Comparison of ENCODE assay signal across 34 cellular contexts in genomic region chr10:64630534-64630933, GRCh38.
"Had no signal": no experiment of that assay in that cellular context is flagged by ENCODE, and none has a peak within 500 bp of the region (broad histone marks: within the 10 kb centered on the region; RNA-seq: fewer than 3 reads in every experiment).

No MANE protein-coding gene starts in this region.

- H3K9me3 Mint-ChIP-seq: activated T-helper 1 cell treated with anti-CD3 and anti-CD28 coated beads, Interleukin-12 subunit alpha, Interleukin-12 subunit beta, Interleukin-2, Interleukin-4 antibody, amounts not matched to agents 30 ng/mL and 10 ng/mL and 1 ng/mL, durations not matched to agents 14 hours and 24 hours and 36 hours had no signal

- H3K36me3 Mint-ChIP-seq: activated CD4-positive, alpha-beta memory T cell treated with anti-CD3 and anti-CD28 coated beads for 36 hours; activated naive CD4-positive, alpha-beta T cell treated with anti-CD3 and anti-CD28 coated beads, Interleukin-2, amount 10 ng/mL, durations not matched to agents 7 days and 5 days; activated naive CD8-positive, alpha-beta T cell had no signal

- ATAC-seq: activated CD4-positive, alpha-beta T cell treated with anti-CD3 and anti-CD28 coated beads for 36 hours; activated T-cell treated with anti-CD3 and anti-CD28 coated beads, Interleukin-2, amount 50 U/mL, for 4 hours; Right ventricle myocardium inferior had no signal

- H3K27me3 Mint-ChIP-seq: activated CD4-positive, alpha-beta memory T cell treated with anti-CD3 and anti-CD28 coated beads for 36 hours; activated CD4-positive, alpha-beta T cell treated with anti-CD3 and anti-CD28 coated beads for 36 hours; activated CD4-positive, alpha-beta T cell treated with anti-CD3 and anti-CD28 coated beads, Interleukin-2, amount 10 ng/mL, durations not matched to agents 7 days and 5 days; activated naive CD4-positive, alpha-beta T cell treated with anti-CD3 and anti-CD28 coated beads, Interleukin-2, amount 10 ng/mL, durations not matched to agents 7 days and 5 days; activated naive CD8-positive, alpha-beta T cell had no signal

- H3K27me3 ChIP-seq: brain microvascular endothelial cell had no signal

- H3K4me1 Mint-ChIP-seq: activated CD4-positive, alpha-beta T cell treated with anti-CD3 and anti-CD28 coated beads for 36 hours; activated CD4-positive, alpha-beta T cell treated with anti-CD3 and anti-CD28 coated beads, Interleukin-2, amount 10 ng/mL, durations not matched to agents 7 days and 5 days; activated naive CD4-positive, alpha-beta T cell treated with anti-CD3 and anti-CD28 coated beads, Interleukin-2, amount 10 ng/mL, durations not matched to agents 7 days and 5 days had no signal

- DNase-seq: activated CD4-positive, alpha-beta memory T cell treated with anti-CD3 and anti-CD28 coated beads for 36 hours; activated CD4-positive, alpha-beta T cell treated with anti-CD3 and anti-CD28 coated beads for 36 hours; activated CD4-positive, alpha-beta T cell treated with anti-CD3 and anti-CD28 coated beads, Interleukin-2, amount 10 ng/mL, durations not matched to agents 7 days and 5 days; activated CD8-positive, alpha-beta memory T cell treated with anti-CD3 and anti-CD28 coated beads, Interleukin-2, amount 50 U/mL, for 4 hours; activated effector memory CD4-positive, alpha-beta T cell treated with Interleukin-2 at 50 U/mL for 16 hours; activated naive CD4-positive, alpha-beta T cell treated with anti-CD3 and anti-CD28 coated beads, Interleukin-2, amount 10 ng/mL, durations not matched to agents 7 days and 5 days; activated T-cell treated with anti-CD3 and anti-CD28 coated beads for 4 hours; activated T-cell treated with anti-CD3 and anti-CD28 coated beads, Interleukin-2, amount 50 U/mL, for 4 hours; amniotic stem cell; aorta; brain microvascular endothelial cell; central memory CD4-positive, alpha-beta T cell; MM.1S; MV-4-11; NCI-H1092; NCI-H1436 treated with DMSO at 0.1 percent for 48 hours; NCI-H1694 treated with DMSO at 0.1 percent for 48 hours; NCI-H2029; NCI-H2107; NCI-H226; NCI-H446 treated with DMSO at 0.1 percent for 48 hours; NCI-H526 treated with DMSO at 0.1 percent for 48 hours; NCI-H774; PC-9; SIG-M5; SW 1271; T-helper 1 cell; T-helper 2 cell; T-helper 9 cell had no signal

- H3K4me3 Mint-ChIP-seq: activated CD4-positive, alpha-beta memory T cell treated with anti-CD3 and anti-CD28 coated beads for 36 hours; activated CD4-positive, alpha-beta T cell treated with anti-CD3 and anti-CD28 coated beads for 36 hours; activated CD4-positive, alpha-beta T cell treated with anti-CD3 and anti-CD28 coated beads, Interleukin-2, amount 10 ng/mL, durations not matched to agents 7 days and 5 days; activated naive CD4-positive, alpha-beta T cell treated with anti-CD3 and anti-CD28 coated beads, Interleukin-2, amount 10 ng/mL, durations not matched to agents 7 days and 5 days; activated naive CD8-positive, alpha-beta T cell; activated T-cell treated with anti-CD3 and anti-CD28 coated beads, Interleukin-2, amount 50 U/mL, for 4 hours; activated T-helper 1 cell treated with anti-CD3 and anti-CD28 coated beads, Interleukin-12 subunit alpha, Interleukin-12 subunit beta, Interleukin-2, Interleukin-4 antibody, amounts not matched to agents 30 ng/mL and 10 ng/mL and 1 ng/mL, durations not matched to agents 14 hours and 24 hours and 36 hours had no signal

- H3K27ac ChIP-seq: brain microvascular endothelial cell, KMS-11, PC-9, RWPE1 had no signal

- H3K4me3 ChIP-seq: PC-9 had no signal

- H3K27ac Mint-ChIP-seq: activated CD4-positive, alpha-beta memory T cell treated with anti-CD3 and anti-CD28 coated beads for 36 hours; activated CD4-positive, alpha-beta T cell treated with anti-CD3 and anti-CD28 coated beads for 36 hours; activated CD4-positive, alpha-beta T cell treated with anti-CD3 and anti-CD28 coated beads, Interleukin-2, amount 10 ng/mL, durations not matched to agents 7 days and 5 days; activated naive CD4-positive, alpha-beta T cell treated with anti-CD3 and anti-CD28 coated beads, Interleukin-2, amount 10 ng/mL, durations not matched to agents 7 days and 5 days; activated naive CD8-positive, alpha-beta T cell; activated T-helper 1 cell treated with anti-CD3 and anti-CD28 coated beads, Interleukin-12 subunit alpha, Interleukin-12 subunit beta, Interleukin-2, Interleukin-4 antibody, amounts not matched to agents 30 ng/mL and 10 ng/mL and 1 ng/mL, durations not matched to agents 14 hours and 24 hours and 36 hours had no signal

- H3K36me3 ChIP-seq: brain microvascular endothelial cell had no signal
